In genomic region chr2:146370821-146371220, GRCh38 we compare ENCODE assay signal across 22 cellular contexts.
DNase-seq lines count a peak whose midpoint lies in the region; ATAC-seq, FAIRE-seq and TF ChIP-seq lines count a peak whose summit lies in the region.
"Had no signal": no experiment of that assay in that cellular context is flagged by ENCODE, and none has a peak within 500 bp of the region (broad histone marks: within the 10 kb centered on the region; RNA-seq: fewer than 3 reads in every experiment).

No MANE protein-coding gene starts in this region.

- H3K27me3 ChIP-seq in neural progenitor cell, result no peaks in the 10 kb centered on the region
- H3K27me3 ChIP-seq: heart right ventricle had no signal

- no peak overlapping the region for H3K4me3 ChIP-seq in choroid plexus epithelial cell (ENCODE audit: low read depth, low read length)
- no peak overlapping the region for H3K4me3 ChIP-seq in neural progenitor cell
- H3K4me3 ChIP-seq: heart right ventricle had no signal

- no peak overlapping the region for H3K4me2 ChIP-seq in neural progenitor cell

- H3K36me3 Mint-ChIP-seq in neural progenitor cell, result no peaks in the 10 kb centered on the region
- H3K36me3 Mint-ChIP-seq: CD8-positive, alpha-beta memory T cell had no signal

- no peak overlapping the region for H3K27ac Mint-ChIP-seq in neural progenitor cell
- H3K27ac Mint-ChIP-seq: effector memory CD8-positive, alpha-beta T cell had no signal

- DNase-seq in AG20443 (ENCODE audit: low spot score) (peak; percentile 51), HTR-8/SVneo (ENCODE audit: insufficient read length, low spot score) (peak; percentile 15), choroid plexus epithelial cell (ENCODE audit: low read depth) (peak; percentile 13), neural progenitor cell (ENCODE audit: low spot score) (no peak), putamen (ENCODE audit: low spot score) (no peak), NCI-H2171 (lab: John Stamatoyannopoulos, UW) (no peak), NCI-H146 (lab: John Stamatoyannopoulos, UW) (no peak)
- DNase-seq: activated CD4-positive, alpha-beta T cell treated with anti-CD3 and anti-CD28 coated beads for 4 hours; activated gamma-delta T cell; CD8-positive, alpha-beta memory T cell; cerebellar nuclear complex; DND-41; effector memory CD8-positive, alpha-beta T cell; heart right ventricle; mammary epithelial cell; NCI-H1694; retina; RPMI8226; stimulated activated naive CD8-positive, alpha-beta T cell treated with anti-CD3 and anti-CD28 coated beads, Interleukin-15, Interleukin-2, amounts not matched to agents 100 U/mL and 50 U/mL, for 24 hours; trophoblast cell had no signal

- H4K20me1 ChIP-seq in neural progenitor cell (ENCODE audit: low read depth), result no peaks in the 10 kb centered on the region

- no peaks in the 10 kb centered on the region for H3K27me3 Mint-ChIP-seq in neural progenitor cell (ENCODE audit: insufficient read depth, low read depth)
- H3K27me3 Mint-ChIP-seq: CD8-positive, alpha-beta memory T cell; effector memory CD8-positive, alpha-beta T cell had no signal

- H3K36me3 ChIP-seq in neural progenitor cell, result no peaks in the 10 kb centered on the region
- H3K36me3 ChIP-seq: heart right ventricle had no signal

- ATAC-seq in HG03565 (IDR thresholded peaks at IDR 0.05; ENCODE audit: unreplicated experiment), result no peak
- ATAC-seq: effector memory CD8-positive, alpha-beta T cell; heart right ventricle; stimulated activated naive CD8-positive, alpha-beta T cell treated with anti-CD3 and anti-CD28 coated beads, Interleukin-15, Interleukin-2, amounts not matched to agents 100 U/mL and 50 U/mL, for 24 hours had no signal

- no peak overlapping the region for H3K4me3 Mint-ChIP-seq in neural progenitor cell
- H3K4me3 Mint-ChIP-seq: CD8-positive, alpha-beta memory T cell; effector memory CD8-positive, alpha-beta T cell had no signal

- no peak overlapping the region for H3K27ac ChIP-seq in neural progenitor cell
- H3K27ac ChIP-seq: heart right ventricle had no signal

- H3F3A ChIP-seq in neural progenitor cell (ENCODE audit: low read depth), result no peaks in the 10 kb centered on the region

- FAIRE-seq in HTR-8/SVneo (lab: Jason Lieb, UNC), result no peak
- FAIRE-seq: keratinocyte had no signal

- H3K9me3 ChIP-seq in neural progenitor cell (ENCODE audit: low read depth), result no peaks in the 10 kb centered on the region

- peak overlapping the region; percentile 54 for H2AFZ ChIP-seq in neural progenitor cell (replicated peaks)

- H3K4me1 ChIP-seq in neural progenitor cell, result no peaks in the 10 kb centered on the region
- H3K4me1 ChIP-seq: heart right ventricle had no signal

- H3K4me1 Mint-ChIP-seq in neural progenitor cell, result no peaks in the 10 kb centered on the region
- H3K4me1 Mint-ChIP-seq: CD8-positive, alpha-beta memory T cell had no signal

- H3K9ac ChIP-seq in neural progenitor cell, result no peak overlapping the region

- peaks cover 2% of the 10 kb centered on the region for H3K9me3 Mint-ChIP-seq in neural progenitor cell

- no peaks in the 10 kb centered on the region for H3K79me2 ChIP-seq in neural progenitor cell (ENCODE audit: low read depth)

- TF ChIP-seq CTCF in choroid plexus epithelial cell (conservative IDR thresholded peaks at IDR 0.05; ENCODE audit: low read depth, low read length), result no peak
- TF ChIP-seq CTCF in neural progenitor cell (IDR thresholded peaks at IDR 0.05), result no peak

Comparison
In these comparisons a context has a peak if more than half of its experiments do, and no peak if none do; other contexts are left out.
1. DNase-seq: peak in AG20443 (single experiment), HTR-8/SVneo (single experiment) and choroid plexus epithelial cell (single experiment); none in neural progenitor cell (single experiment), putamen (single experiment), NCI-H2171 (single experiment) and NCI-H146 (single experiment).